In genomic region chr3:187325632-187326031, GRCh38 we compare ENCODE assay signal across 8 cellular contexts. TPM values are rescaled to one million over a fixed set of nuclear protein-coding genes. Genes with fewer than 3 reads are reported as not detected.
"Had no signal": no experiment of that assay in that cellular context is flagged by ENCODE, and none has a peak within 500 bp of the region (broad histone marks: within the 10 kb centered on the region; RNA-seq: fewer than 3 reads in every experiment).

No MANE protein-coding gene starts in this region.

- H3K4me3 ChIP-seq: K562 had no signal

- DNase-seq: GOT3, H9, HCEC 1CT, IMR-90, KG1 had no signal

- H3K27ac Mint-ChIP-seq: H9 had no signal

- ATAC-seq: K562 had no signal

- H3K27ac ChIP-seq: HL-60 had no signal

- H3K4me3 Mint-ChIP-seq: H9 had no signal

- H3K9me3 Mint-ChIP-seq: H9 had no signal

- FAIRE-seq: H54, K562 had no signal

RNA-seq across cellular contexts. Expression of gene RTP4, which starts 42.6 kb away (rescaled TPM):
- total RNA-seq: H9, IMR-90, K562 had no signal
- polyA plus RNA-seq: IMR-90 had no signal
